In genomic region chr5:144325532-144325931, GRCh38 we compare ENCODE assay signal across 36 cellular contexts.
"Had no signal": no experiment of that assay in that cellular context is flagged by ENCODE, and none has a peak within 500 bp of the region (broad histone marks: within the 10 kb centered on the region; RNA-seq: fewer than 3 reads in every experiment).

No MANE protein-coding gene starts in this region.

- H3K4me3 Mint-ChIP-seq: activated B cell treated with CpG ODN at 0.5 μM for 24 hours; activated CD4-positive, alpha-beta memory T cell treated with anti-CD3 and anti-CD28 coated beads, Interleukin-2, amount 10 ng/mL, durations not matched to agents 7 days and 5 days; activated CD4-positive, alpha-beta T cell treated with anti-CD3 and anti-CD28 coated beads, Interleukin-2, amount 10 ng/mL, durations not matched to agents 24 days and 14 days; activated naive CD4-positive, alpha-beta T cell treated with anti-CD3 and anti-CD28 coated beads for 36 hours; activated naive CD8-positive, alpha-beta T cell treated with anti-CD3 and anti-CD28 coated beads for 36 hours; activated T-cell treated with anti-CD3 and anti-CD28 coated beads, Interleukin-2, amount 50 U/mL, for 4 hours; activated T-cell treated with anti-CD3 and anti-CD28 coated beads, Interleukin-2, amount 50 U/mL, for 72 hours; activated T-helper 1 cell treated with anti-CD3 and anti-CD28 coated beads, Interleukin-12 subunit alpha, Interleukin-12 subunit beta, Interleukin-2, Interleukin-4 antibody, amounts not matched to agents 30 ng/mL and 10 ng/mL and 1 ng/mL, durations not matched to agents 14 hours and 24 hours and 36 hours; activated T-helper 17 cell treated with anti-CD3 and anti-CD28 coated beads, Interleukin-2, amount 50 U/mL, for 72 hours; central memory CD8-positive, alpha-beta T cell; T-helper 1 cell treated with Interleukin-12 subunit alpha and Interleukin-12 subunit beta and Interleukin-4 antibody, amounts not matched to agents 30 μg/mL and 1 μg/mL, for 36 hours; T-helper 2 cell treated with Interferon-gamma antibody and Interleukin-4, amounts not matched to agents 5 μg/mL and 100 μg/mL, for 36 hours had no signal

- H3K27me3 Mint-ChIP-seq: activated B cell treated with CpG ODN at 0.5 μM for 24 hours; activated CD4-positive, alpha-beta memory T cell treated with anti-CD3 and anti-CD28 coated beads, Interleukin-2, amount 10 ng/mL, durations not matched to agents 7 days and 5 days; activated CD4-positive, alpha-beta T cell treated with anti-CD3 and anti-CD28 coated beads, Interleukin-2, amount 10 ng/mL, durations not matched to agents 24 days and 14 days had no signal

- H3K4me1 Mint-ChIP-seq: activated B cell treated with CpG ODN at 0.5 μM for 24 hours; activated CD4-positive, alpha-beta memory T cell treated with anti-CD3 and anti-CD28 coated beads, Interleukin-2, amount 10 ng/mL, durations not matched to agents 7 days and 5 days; activated CD4-positive, alpha-beta T cell treated with anti-CD3 and anti-CD28 coated beads, Interleukin-2, amount 10 ng/mL, durations not matched to agents 24 days and 14 days; activated naive CD8-positive, alpha-beta T cell treated with anti-CD3 and anti-CD28 coated beads for 36 hours; activated T-helper 17 cell treated with anti-CD3 and anti-CD28 coated beads, Interleukin-2, amount 50 U/mL, for 72 hours; central memory CD8-positive, alpha-beta T cell had no signal

- H3K4me1 ChIP-seq: adrenal gland, breast epithelium had no signal

- H3K9me3 ChIP-seq: adrenal gland, body of pancreas, breast epithelium had no signal

- H3K4me3 ChIP-seq: adrenal gland, body of pancreas, breast epithelium had no signal

- H3K36me3 Mint-ChIP-seq: activated naive CD4-positive, alpha-beta T cell treated with anti-CD3 and anti-CD28 coated beads, Interleukin-2, amount 50 U/mL, for 72 hours; activated naive CD8-positive, alpha-beta T cell treated with anti-CD3 and anti-CD28 coated beads for 36 hours had no signal

- H3K27ac ChIP-seq: adrenal gland, brain microvascular endothelial cell, breast epithelium, VCaP had no signal

- ATAC-seq: activated naive CD4-positive, alpha-beta T cell treated with anti-CD3 and anti-CD28 coated beads, Interleukin-2, amount 50 U/mL, for 72 hours; activated T-cell treated with anti-CD3 and anti-CD28 coated beads, Interleukin-2, amount 50 U/mL, for 4 hours; activated T-cell treated with anti-CD3 and anti-CD28 coated beads, Interleukin-2, amount 50 U/mL, for 72 hours; activated T-helper 17 cell treated with anti-CD3 and anti-CD28 coated beads, Interleukin-2, amount 50 U/mL, for 72 hours; body of pancreas had no signal

- H3K27me3 ChIP-seq: adrenal gland, body of pancreas, brain microvascular endothelial cell, breast epithelium had no signal

- H3K27ac Mint-ChIP-seq: activated B cell treated with CpG ODN at 0.5 μM for 24 hours; activated CD4-positive, alpha-beta memory T cell treated with anti-CD3 and anti-CD28 coated beads, Interleukin-2, amount 10 ng/mL, durations not matched to agents 7 days and 5 days; activated CD4-positive, alpha-beta T cell treated with anti-CD3 and anti-CD28 coated beads, Interleukin-2, amount 10 ng/mL, durations not matched to agents 24 days and 14 days; activated naive CD4-positive, alpha-beta T cell treated with anti-CD3 and anti-CD28 coated beads for 36 hours; activated naive CD4-positive, alpha-beta T cell treated with anti-CD3 and anti-CD28 coated beads, Interleukin-2, amount 50 U/mL, for 72 hours; activated naive CD8-positive, alpha-beta T cell treated with anti-CD3 and anti-CD28 coated beads for 36 hours; activated T-cell treated with anti-CD3 and anti-CD28 coated beads, Interleukin-2, amount 50 U/mL, for 72 hours; activated T-helper 1 cell treated with anti-CD3 and anti-CD28 coated beads, Interleukin-12 subunit alpha, Interleukin-12 subunit beta, Interleukin-2, Interleukin-4 antibody, amounts not matched to agents 30 ng/mL and 10 ng/mL and 1 ng/mL, durations not matched to agents 14 hours and 24 hours and 36 hours; activated T-helper 17 cell treated with anti-CD3 and anti-CD28 coated beads, Interleukin-2, amount 50 U/mL, for 72 hours; T-helper 1 cell treated with Interleukin-12 subunit alpha and Interleukin-12 subunit beta and Interleukin-4 antibody, amounts not matched to agents 30 μg/mL and 1 μg/mL, for 36 hours; T-helper 2 cell treated with Interferon-gamma antibody and Interleukin-4, amounts not matched to agents 5 μg/mL and 100 μg/mL, for 36 hours had no signal

- DNase-seq: activated B cell treated with CpG ODN at 0.5 μM for 24 hours; activated CD4-positive, alpha-beta memory T cell treated with anti-CD3 and anti-CD28 coated beads, Interleukin-2, amount 10 ng/mL, durations not matched to agents 7 days and 5 days; activated CD4-positive, alpha-beta T cell treated with anti-CD3 and anti-CD28 coated beads for 4 hours; activated CD4-positive, alpha-beta T cell treated with anti-CD3 and anti-CD28 coated beads, Interleukin-2, amount 10 ng/mL, durations not matched to agents 24 days and 14 days; activated CD4-positive, alpha-beta T cell treated with anti-CD3 and anti-CD28 coated beads, Interleukin-2, amount 50 U/mL, for 1 hour; activated CD4-positive, alpha-beta T cell treated with anti-CD3 and anti-CD28 coated beads, Interleukin-2, amount 50 U/mL, for 4 hours; activated CD4-positive, CD25-positive, alpha-beta regulatory T cell treated with anti-CD3 and anti-CD28 coated beads, Interleukin-2, amount 50 U/mL, for 72 hours; activated CD8-positive, alpha-beta memory T cell treated with anti-CD3 and anti-CD28 coated beads, Interleukin-2, amount 50 U/mL, for 4 hours; activated effector memory CD4-positive, alpha-beta T cell treated with anti-CD3 and anti-CD28 coated beads, Interleukin-2, amount 50 U/mL, for 16 hours; activated gamma-delta T cell treated with Interleukin-2 at 50 U/mL for 16 hours; activated naive CD4-positive, alpha-beta T cell; activated naive CD4-positive, alpha-beta T cell treated with anti-CD3 and anti-CD28 coated beads for 36 hours; activated naive CD4-positive, alpha-beta T cell treated with anti-CD3 and anti-CD28 coated beads, Interleukin-2, amount 50 U/mL, for 16 hours; activated naive CD8-positive, alpha-beta T cell treated with anti-CD3 and anti-CD28 coated beads for 36 hours; activated T-cell treated with anti-CD3 and anti-CD28 coated beads for 4 hours; activated T-cell treated with anti-CD3 and anti-CD28 coated beads, Interleukin-2, amount 50 U/mL, for 1 hour; activated T-cell treated with anti-CD3 and anti-CD28 coated beads, Interleukin-2, amount 50 U/mL, for 4 hours; activated T-cell treated with anti-CD3 and anti-CD28 coated beads, Interleukin-2, amount 50 U/mL, for 72 hours; adrenal gland; amniotic stem cell; aorta; body of pancreas; brain microvascular endothelial cell; caudate nucleus; SW 1271; T-helper 1 cell; T-helper 2 cell; T-helper 9 cell had no signal

- H3K36me3 ChIP-seq: adrenal gland, brain microvascular endothelial cell, breast epithelium had no signal

- H3K9me3 Mint-ChIP-seq: activated B cell treated with CpG ODN at 0.5 μM for 24 hours; activated CD4-positive, alpha-beta memory T cell treated with anti-CD3 and anti-CD28 coated beads, Interleukin-2, amount 10 ng/mL, durations not matched to agents 7 days and 5 days; activated CD4-positive, alpha-beta T cell treated with anti-CD3 and anti-CD28 coated beads, Interleukin-2, amount 10 ng/mL, durations not matched to agents 24 days and 14 days; activated naive CD4-positive, alpha-beta T cell treated with anti-CD3 and anti-CD28 coated beads for 36 hours; activated naive CD8-positive, alpha-beta T cell treated with anti-CD3 and anti-CD28 coated beads for 36 hours; activated T-cell treated with anti-CD3 and anti-CD28 coated beads, Interleukin-2, amount 50 U/mL, for 4 hours; activated T-cell treated with anti-CD3 and anti-CD28 coated beads, Interleukin-2, amount 50 U/mL, for 72 hours; activated T-helper 1 cell treated with anti-CD3 and anti-CD28 coated beads, Interleukin-12 subunit alpha, Interleukin-12 subunit beta, Interleukin-2, Interleukin-4 antibody, amounts not matched to agents 30 ng/mL and 10 ng/mL and 1 ng/mL, durations not matched to agents 14 hours and 24 hours and 36 hours; activated T-helper 17 cell treated with anti-CD3 and anti-CD28 coated beads, Interleukin-2, amount 50 U/mL, for 72 hours; T-helper 1 cell treated with Interleukin-12 subunit alpha and Interleukin-12 subunit beta and Interleukin-4 antibody, amounts not matched to agents 30 μg/mL and 1 μg/mL, for 36 hours; T-helper 2 cell treated with Interferon-gamma antibody and Interleukin-4, amounts not matched to agents 5 μg/mL and 100 μg/mL, for 36 hours had no signal
